ENCODE assay signal across 8 cellular contexts in the genomic region with DNA sequence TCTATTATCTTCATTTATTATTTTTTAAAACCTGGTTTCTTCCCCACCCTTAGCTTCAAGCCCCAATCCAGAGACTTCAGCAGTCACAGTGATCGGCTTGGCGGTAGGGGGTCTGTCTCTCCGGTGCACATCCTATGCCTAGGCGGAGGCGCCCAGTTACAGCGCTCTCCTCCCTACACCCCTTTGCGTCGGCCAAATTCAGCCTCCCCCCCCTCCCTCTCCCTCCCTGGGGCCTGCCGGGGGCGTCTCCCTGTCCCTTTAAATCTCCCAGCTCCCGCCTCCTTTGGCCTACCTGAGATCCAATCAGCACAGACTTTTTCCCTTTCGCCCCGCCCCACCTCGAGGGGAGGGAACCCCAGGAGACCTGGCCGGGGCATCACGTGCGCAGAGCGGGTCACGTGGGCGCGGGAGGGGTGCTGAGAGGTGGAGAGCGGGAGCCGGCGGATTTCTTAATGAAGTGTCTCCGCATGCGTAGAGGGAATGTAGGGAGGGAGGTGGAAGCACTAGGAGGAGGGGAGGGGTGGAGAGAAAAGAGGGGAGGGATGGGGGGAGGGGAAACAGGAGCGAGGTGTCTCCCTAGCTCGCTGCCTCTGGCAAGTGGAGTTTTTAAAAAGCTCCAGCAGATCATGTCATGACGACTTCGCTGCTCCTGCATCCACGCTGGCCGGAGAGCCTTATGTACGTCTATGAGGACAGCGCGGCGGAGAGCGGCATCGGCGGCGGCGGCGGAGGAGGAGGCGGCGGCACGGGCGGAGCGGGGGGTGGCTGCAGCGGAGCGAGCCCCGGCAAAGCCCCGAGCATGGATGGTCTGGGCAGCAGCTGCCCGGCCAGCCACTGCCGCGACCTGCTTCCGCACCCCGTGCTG. TPM values are rescaled to one million over a fixed set of nuclear protein-coding genes. Genes with fewer than 3 reads are reported as not detected.
DNase-seq lines count a peak whose midpoint lies in the region; ATAC-seq and TF ChIP-seq lines count a peak whose summit lies in the region.
"Had no signal": no experiment of that assay in that cellular context is flagged by ENCODE, and none has a peak within 500 bp of the region (broad histone marks: within the 10 kb centered on the region; RNA-seq: fewer than 3 reads in every experiment).

A gene with protein sequence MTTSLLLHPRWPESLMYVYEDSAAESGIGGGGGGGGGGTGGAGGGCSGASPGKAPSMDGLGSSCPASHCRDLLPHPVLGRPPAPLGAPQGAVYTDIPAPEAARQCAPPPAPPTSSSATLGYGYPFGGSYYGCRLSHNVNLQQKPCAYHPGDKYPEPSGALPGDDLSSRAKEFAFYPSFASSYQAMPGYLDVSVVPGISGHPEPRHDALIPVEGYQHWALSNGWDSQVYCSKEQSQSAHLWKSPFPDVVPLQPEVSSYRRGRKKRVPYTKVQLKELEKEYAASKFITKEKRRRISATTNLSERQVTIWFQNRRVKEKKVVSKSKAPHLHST (plus strand): TSS at position 556 of the 865 bp plus-strand sequence. CDS start 76 bp downstream, at position 632.

- peaks cover 21% of the 10 kb centered on the region for H3K4me1 Mint-ChIP-seq in activated naive CD4-positive, alpha-beta T cell treated with anti-CD3 and anti-CD28 coated beads, Interleukin-2, amount 50 U/mL, for 24 hours

- H3K9me3 Mint-ChIP-seq in activated naive CD4-positive, alpha-beta T cell treated with anti-CD3 and anti-CD28 coated beads, Interleukin-2, amount 50 U/mL, for 24 hours: peaks cover 10% of the 10 kb centered on the region

- no peak within 1 kb of the TSS for H3K27ac Mint-ChIP-seq in activated naive CD4-positive, alpha-beta T cell treated with anti-CD3 and anti-CD28 coated beads, Interleukin-2, amount 50 U/mL, for 24 hours

- in situ Hi-C loops in transverse colon (cut with MboI; ENCODE audit: low pct_ligation_motif_present in 1 of 4, low pct_unique_long_range_greater_than_20kb in 1 of 4, low sequenced_read_pairs in 3 of 4): no loop called here

- intact Hi-C loops in transverse colon (cut with DNase I; ENCODE audit: low total_unique reads): no loop called here

- ATAC-seq in GM19351 (IDR thresholded peaks at IDR 0.05; ENCODE audit: unreplicated experiment): no peak

- H3K4me1 ChIP-seq in suprapubic skin: peaks cover 36% of the 10 kb centered on the region
- H3K4me1 ChIP-seq in transverse colon: peaks cover 0 to 12% (median 3%) of the 10 kb centered on the region in 4 donors
- H3K4me1 ChIP-seq: right lobe of liver had no signal

- TF ChIP-seq CTCF in suprapubic skin (IDR thresholded peaks at IDR 0.05): no peak
- no peak for TF ChIP-seq CTCF in transverse colon (IDR thresholded peaks at IDR 0.05)

- peaks cover 98% of the 10 kb centered on the region for H3K27me3 ChIP-seq in suprapubic skin
- peaks cover 100% of the 10 kb centered on the region for H3K27me3 ChIP-seq in transverse colon

- peak within 1 kb of the TSS; percentile 57 for H3K4me3 ChIP-seq in suprapubic skin
- peak within 1 kb of the TSS in 1 of 4 donors; percentile 15 for H3K4me3 ChIP-seq in transverse colon
- H3K4me3 ChIP-seq: right lobe of liver had no signal

- peak within 1 kb of the TSS; percentile 3 for H3K4me3 Mint-ChIP-seq in activated naive CD4-positive, alpha-beta T cell treated with anti-CD3 and anti-CD28 coated beads, Interleukin-2, amount 50 U/mL, for 24 hours

- 2% methylated on average over 49 of the region's 56 CpGs for WGBS in suprapubic skin
- WGBS in transverse colon (ENCODE audit: low coverage in 1 of 2), 2 donors: 17 to 19% methylated on average over 5 to 53 of the region's 56 CpGs

- H3K9me3 ChIP-seq in suprapubic skin: no peaks in the 10 kb centered on the region
- H3K9me3 ChIP-seq in transverse colon: no peaks in the 10 kb centered on the region
- H3K9me3 ChIP-seq: right lobe of liver had no signal

- peaks cover 4% of the 10 kb centered on the region for H3K36me3 Mint-ChIP-seq in activated naive CD4-positive, alpha-beta T cell treated with anti-CD3 and anti-CD28 coated beads, Interleukin-2, amount 50 U/mL, for 24 hours

- TF ChIP-seq EP300 in suprapubic skin (IDR thresholded peaks at IDR 0.05) (no peak), transverse colon (IDR thresholded peaks at IDR 0.05; ENCODE audit: low read depth) (no peak)

- DNase-seq in H4 (ENCODE audit: low spot score) (peak; percentile 98), NCI-H2081 treated with DMSO at 0.1 percent for 48 hours (lab: John Stamatoyannopoulos, UW) (peak; percentile 19), kidney glomerular epithelial cell (lab: John Stamatoyannopoulos, UW) (peak; percentile 79), suprapubic skin (ENCODE audit: low spot score in 2 of 2) (peak; percentile 93 to 95), transverse colon (no peak)
- DNase-seq: right lobe of liver had no signal

- no peaks in the 10 kb centered on the region for H3K36me3 ChIP-seq in suprapubic skin
- no peaks in the 10 kb centered on the region for H3K36me3 ChIP-seq in transverse colon
- H3K36me3 ChIP-seq: right lobe of liver had no signal

- H3K27ac ChIP-seq in suprapubic skin (peak within 1 kb of the TSS; percentile 87), transverse colon (no peak within 1 kb of the TSS)
- H3K27ac ChIP-seq: right lobe of liver had no signal

- TF ChIP-seq POLR2A in suprapubic skin (IDR thresholded peaks at IDR 0.05) (no peak), transverse colon (IDR thresholded peaks at IDR 0.05) (no peak)

- H3K27me3 Mint-ChIP-seq in activated naive CD4-positive, alpha-beta T cell treated with anti-CD3 and anti-CD28 coated beads, Interleukin-2, amount 50 U/mL, for 24 hours: peaks cover 75% of the 10 kb centered on the region

RNA-seq across cellular contexts. Expression of the gene that starts here (rescaled TPM):
- 2.0 and 4.4 TPM in 2 replicates for total RNA-seq in H4 (2014; rRNA removed; shearing (Covaris generic))
- 10 to 100 TPM in 2 of 4 donors, 1 to 10 TPM in 2; 5.3 to 16.7 (median 10.2) TPM for total RNA-seq in suprapubic skin
- total RNA-seq in transverse colon: not detected
- total RNA-seq: right lobe of liver had no signal
